In genomic region chr17:79859676-79860615, GRCh38 we compare ENCODE assay signal across 16 cellular contexts.
"Had no signal": no experiment of that assay in that cellular context is flagged by ENCODE, and none has a peak within 500 bp of the region (broad histone marks: within the 10 kb centered on the region; RNA-seq: fewer than 3 reads in every experiment).

No MANE protein-coding gene starts in this region.

- DNase-seq: activated CD4-positive, alpha-beta memory T cell treated with anti-CD3 and anti-CD28 coated beads, Interleukin-2, amount 10 ng/mL, durations not matched to agents 7 days and 5 days; activated CD4-positive, alpha-beta T cell treated with anti-CD3 and anti-CD28 coated beads for 36 hours; activated gamma-delta T cell treated with Interleukin-2 at 50 U/mL for 16 hours; activated naive CD8-positive, alpha-beta T cell treated with anti-CD3 and anti-CD28 coated beads for 36 hours; activated T-cell treated with anti-CD3 and anti-CD28 coated beads, Interleukin-2, amount 50 U/mL, for 48 hours; esophagus squamous epithelium; stimulated activated CD4-positive, alpha-beta T cell treated with anti-CD3 and anti-CD28 coated beads, Interleukin-1b, Interleukin-23, amount 100 ng/mL, for 48 hours; T-cell; trophoblast cell had no signal

- ATAC-seq: activated CD4-positive, alpha-beta T cell treated with anti-CD3 and anti-CD28 coated beads for 36 hours; heart left ventricle; right cardiac atrium; stimulated activated memory B cell treated with anti-CD40 and anti-IgM and Interleukin-4, amounts not matched to agents 10 μg/mL and 1 μg/mL and 100 μg/mL, for 72 hours; T-cell had no signal

- H3K27ac ChIP-seq: breast epithelium, esophagus squamous epithelium, heart left ventricle, neutrophil, VCaP had no signal

- H3K36me3 ChIP-seq: breast epithelium, esophagus squamous epithelium, heart left ventricle, neutrophil had no signal

- FAIRE-seq: keratinocyte had no signal

- H3K4me1 ChIP-seq: breast epithelium had no signal

- H3K9me3 ChIP-seq: breast epithelium, esophagus squamous epithelium, heart left ventricle, neutrophil had no signal

- H3K4me3 ChIP-seq: breast epithelium, esophagus squamous epithelium, heart left ventricle had no signal
